In genomic region chr2:192087398-192087958, GRCh38 we compare ENCODE assay signal across 17 cellular contexts.
DNase-seq lines count a peak whose midpoint lies in the region; ATAC-seq and TF ChIP-seq lines count a peak whose summit lies in the region.
"Had no signal": no experiment of that assay in that cellular context is flagged by ENCODE, and none has a peak within 500 bp of the region (broad histone marks: within the 10 kb centered on the region; RNA-seq: fewer than 3 reads in every experiment).

No MANE protein-coding gene starts in this region.

- no peak overlapping the region for H3K4me2 ChIP-seq in osteoblast (ENCODE audit: insufficient read depth, low read length)
- H3K4me2 ChIP-seq: neural progenitor cell had no signal

- ATAC-seq in HG02588 (IDR thresholded peaks at IDR 0.05; ENCODE audit: unreplicated experiment): no peak

- DNase-seq in ELR (ENCODE audit: low read depth) (peak; percentile 38), NCI-H2029 (lab: John Stamatoyannopoulos, UW) (peak; percentile 38), SK-N-MC (ENCODE audit: low read depth, low spot score) (peak; percentile 40), kidney glomerular epithelial cell (lab: John Stamatoyannopoulos, UW) (peak; percentile 32), osteoblast (ENCODE audit: insufficient read length, low spot score, missing footprints) (no peak)
- DNase-seq in activated CD8-positive, alpha-beta memory T cell treated with anti-CD3 and anti-CD28 coated beads, Interleukin-2, amount 50 U/mL, for 48 hours: no peak
- no peak for DNase-seq in activated CD4-positive, alpha-beta T cell treated with anti-CD3 and anti-CD28 coated beads, Interleukin-2, amount 50 U/mL, for 1 hour
- DNase-seq: activated naive CD4-positive, alpha-beta T cell treated with anti-CD3 and anti-CD28 coated beads for 36 hours; colonic mucosa; foreskin melanocyte; NCI-H1930; NCI-H82; Peyer's patch had no signal

- H4K20me1 ChIP-seq in osteoblast (ENCODE audit: insufficient read depth, low read length): no peaks in the 10 kb centered on the region

- H2AFZ ChIP-seq in osteoblast (ENCODE audit: low read length): no peak overlapping the region
- H2AFZ ChIP-seq: neural progenitor cell had no signal

- H3K9me3 ChIP-seq in SK-N-MC (ENCODE audit: low read depth, low read length): no peaks in the 10 kb centered on the region
- H3K9me3 ChIP-seq in osteoblast (ENCODE audit: low read depth, low read length): no peaks in the 10 kb centered on the region
- H3K9me3 ChIP-seq: ascending aorta, colonic mucosa, Peyer's patch, thoracic aorta had no signal

- H3K9ac ChIP-seq in SK-N-MC (ENCODE audit: insufficient read length): no peak overlapping the region
- H3K9ac ChIP-seq: neural progenitor cell had no signal

- peak overlapping the region; percentile 30; the same call in 1 of the 2 replicates for H3K27ac ChIP-seq in SK-N-MC
- H3K27ac ChIP-seq in osteoblast (ENCODE audit: low read depth, low read length): no peak overlapping the region
- H3K27ac ChIP-seq: ascending aorta, colonic mucosa, neural progenitor cell, Peyer's patch, thoracic aorta had no signal

- TF ChIP-seq CTCF in osteoblast (IDR thresholded peaks at IDR 0.05; ENCODE audit: extremely low read depth, low read depth, low read length): no peak

- no peaks in the 10 kb centered on the region for H3K27me3 ChIP-seq in osteoblast (ENCODE audit: insufficient read depth, low read length)
- H3K27me3 ChIP-seq: ascending aorta, colonic mucosa, neural progenitor cell, Peyer's patch had no signal

- no peaks in the 10 kb centered on the region for H3K4me1 ChIP-seq in osteoblast (ENCODE audit: insufficient read depth, low read length)
- H3K4me1 ChIP-seq: ascending aorta, colonic mucosa, neural progenitor cell, Peyer's patch had no signal

- no peaks in the 10 kb centered on the region for H3K79me2 ChIP-seq in osteoblast (ENCODE audit: insufficient read depth, low read length)

- H3K4me3 ChIP-seq in SK-N-MC (peak overlapping the region; percentile 25; the same call in 1 of the 2 replicates), osteoblast (ENCODE audit: insufficient read depth, low read length) (no peak overlapping the region)
- H3K4me3 ChIP-seq: ascending aorta, colonic mucosa, neural progenitor cell, Peyer's patch, thoracic aorta had no signal

- H3K36me3 ChIP-seq in SK-N-MC (ENCODE audit: insufficient read depth, low read length): no peaks in the 10 kb centered on the region
- no peaks in the 10 kb centered on the region for H3K36me3 ChIP-seq in osteoblast (ENCODE audit: insufficient read depth, low read length)
- H3K36me3 ChIP-seq: ascending aorta, colonic mucosa, neural progenitor cell, Peyer's patch, thoracic aorta had no signal

Comparison
In these comparisons a context has a peak if more than half of its experiments do, and no peak if none do; other contexts are left out.
1. DNase-seq: peak in ELR (single experiment), NCI-H2029 (single experiment), SK-N-MC (single experiment) and kidney glomerular epithelial cell (single experiment); none in activated CD8-positive, alpha-beta memory T cell treated with anti-CD3 and anti-CD28 coated beads, Interleukin-2, amount 50 U/mL, for 48 hours (single experiment), osteoblast (single experiment) and activated CD4-positive, alpha-beta T cell treated with anti-CD3 and anti-CD28 coated beads, Interleukin-2, amount 50 U/mL, for 1 hour (single experiment).